Comparison of ENCODE assay signal across 9 cellular contexts in the genomic region with DNA sequence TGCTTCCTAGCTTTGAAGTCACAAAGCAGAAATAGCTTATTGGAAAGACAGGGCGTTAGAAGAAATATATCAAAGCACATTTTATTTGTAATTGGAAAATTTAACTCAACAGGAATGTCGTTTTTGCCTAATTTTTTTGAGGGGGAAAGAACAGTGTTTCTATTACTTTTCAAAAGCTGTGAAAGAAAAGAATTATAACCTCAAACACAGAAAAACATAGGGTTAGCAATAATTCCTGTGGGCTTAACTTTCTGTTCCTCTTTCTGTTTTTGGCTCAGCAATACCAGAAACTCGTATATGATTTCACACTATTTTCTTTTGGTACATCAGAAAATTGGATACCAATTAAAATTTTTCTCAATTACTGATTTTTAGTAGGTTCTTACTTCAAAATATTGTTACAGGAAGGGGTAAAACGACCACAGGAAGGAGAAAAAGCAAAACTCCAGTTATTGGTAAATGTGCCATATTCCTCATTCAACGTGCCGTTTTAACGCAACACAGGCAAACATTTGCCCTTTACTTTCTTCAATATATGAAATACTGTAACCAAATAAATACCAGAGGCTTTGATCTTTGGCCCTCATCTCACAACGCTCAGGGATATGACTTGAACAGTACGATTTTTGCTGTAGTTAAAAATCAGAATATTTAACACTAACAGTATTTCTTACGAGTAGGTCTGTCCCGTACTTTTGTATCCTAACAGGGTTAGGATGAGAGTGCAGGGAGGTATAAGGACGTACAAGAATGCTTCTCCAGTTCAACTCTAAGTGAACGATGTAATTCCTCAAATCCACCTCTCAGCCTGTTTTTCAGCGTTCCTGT. TPM values are rescaled to one million over a fixed set of nuclear protein-coding genes. Genes with fewer than 3 reads are reported as not detected.
DNase-seq lines count a peak whose midpoint lies in the region; ATAC-seq and TF ChIP-seq lines count a peak whose summit lies in the region.
"Had no signal": no experiment of that assay in that cellular context is flagged by ENCODE, and none has a peak within 500 bp of the region (broad histone marks: within the 10 kb centered on the region; RNA-seq: fewer than 3 reads in every experiment).

No MANE protein-coding gene starts in this region.

- peaks cover 16% of the 10 kb centered on the region for H3K4me1 ChIP-seq in CD8-positive, alpha-beta memory T cell (ENCODE audit: insufficient read depth, low read length)
- H3K4me1 ChIP-seq in testis: no peaks in the 10 kb centered on the region

- peaks cover 0 to 14% (median 0%) of the 10 kb centered on the region in 3 donors for H3K36me3 Mint-ChIP-seq in CD8-positive, alpha-beta memory T cell
- H3K36me3 Mint-ChIP-seq in HFFc6 (ENCODE audit: low read depth): no peaks in the 10 kb centered on the region
- no peaks in the 10 kb centered on the region for H3K36me3 Mint-ChIP-seq in WTC11
- no peaks in the 10 kb centered on the region for H3K36me3 Mint-ChIP-seq in immature natural killer cell

- peaks cover 29 to 43% (median 40%) of the 10 kb centered on the region in 3 donors for H3K4me1 Mint-ChIP-seq in CD8-positive, alpha-beta memory T cell
- H3K4me1 Mint-ChIP-seq in HFFc6 (ENCODE audit: low read depth): peaks cover 36% of the 10 kb centered on the region
- peaks cover 10% of the 10 kb centered on the region for H3K4me1 Mint-ChIP-seq in WTC11
- H3K4me1 Mint-ChIP-seq in immature natural killer cell: peaks cover 35 to 39% of the 10 kb centered on the region in 2 donors

- 5 to 7% methylated on average over 13 to 14 of the region's 14 CpGs for WGBS in testis, 2 donors

- POLR2A ChIA-PET in CD8-positive, alpha-beta memory T cell (lab: Charles Lee): interaction anchor here (0.7 to 3.0 kb wide), 2 partner anchors 124 kb away, joined by 7 to 21 read pairs; partner anchors contain the start of gene ARHGAP5
- POLR2A ChIA-PET in WTC11 (lab: Charles Lee): no interaction called here

- in situ Hi-C loops in ACHN (cut with HindIII; ENCODE audit: low pct_ligation_motif_present, low pct_unique_long_range_greater_than_20kb, low sequenced_read_pairs): no loop called here

- H3K27ac Mint-ChIP-seq in CD8-positive, alpha-beta memory T cell: peak overlapping the region in 7 of 8 donors; percentile 95 to 100 (median 99)
- H3K27ac Mint-ChIP-seq in HFFc6: no peak overlapping the region
- peak overlapping the region; percentile 96 for H3K27ac Mint-ChIP-seq in WTC11
- H3K27ac Mint-ChIP-seq in immature natural killer cell: peak overlapping the region in 3 of 6 donors; percentile 1 to 96 (median 15)

- H3K27me3 Mint-ChIP-seq in CD8-positive, alpha-beta memory T cell: peaks cover 8 to 13% of the 10 kb centered on the region in 2 donors
- H3K27me3 Mint-ChIP-seq in HFFc6 (ENCODE audit: insufficient read depth): peaks cover 12% of the 10 kb centered on the region
- peaks cover 15% of the 10 kb centered on the region for H3K27me3 Mint-ChIP-seq in WTC11 (ENCODE audit: low read depth)
- H3K27me3 Mint-ChIP-seq in immature natural killer cell (ENCODE audit: low read depth in 3 of 3): peaks cover 23 to 29% (median 25%) of the 10 kb centered on the region in 3 donors

- TF ChIP-seq CTCF in HFFc6 (IDR thresholded peaks at IDR 0.05): no peak
- TF ChIP-seq CTCF in WTC11 (IDR thresholded peaks at IDR 0.05): no peak
- TF ChIP-seq CTCF in testis (IDR thresholded peaks at IDR 0.05): no peak

- no peaks in the 10 kb centered on the region for H3K9me3 ChIP-seq in CD8-positive, alpha-beta memory T cell (ENCODE audit: low read length)
- H3K9me3 ChIP-seq in testis: no peaks in the 10 kb centered on the region

- no peaks in the 10 kb centered on the region for H3K27me3 ChIP-seq in CD8-positive, alpha-beta memory T cell (ENCODE audit: insufficient read depth, low read length, poor library complexity, severe bottlenecking)
- H3K27me3 ChIP-seq in testis: no peaks in the 10 kb centered on the region

- H3K9me3 Mint-ChIP-seq in CD8-positive, alpha-beta memory T cell: peaks cover 0 to 3% (median 0%) of the 10 kb centered on the region in 5 donors
- H3K9me3 Mint-ChIP-seq in HFFc6: no peaks in the 10 kb centered on the region
- H3K9me3 Mint-ChIP-seq in WTC11: no peaks in the 10 kb centered on the region
- no peaks in the 10 kb centered on the region for H3K9me3 Mint-ChIP-seq in immature natural killer cell

- no peaks in the 10 kb centered on the region for H3K36me3 ChIP-seq in CD8-positive, alpha-beta memory T cell (ENCODE audit: insufficient read depth, low read length)
- H3K36me3 ChIP-seq in testis (ENCODE audit: low read depth, missing control alignments): no peaks in the 10 kb centered on the region

- H3K27ac ChIP-seq in CD8-positive, alpha-beta memory T cell (ENCODE audit: low read depth, low read length): no peak overlapping the region
- peak overlapping the region; percentile 89 to 97 for H3K27ac ChIP-seq in testis

- H3K4me3 ChIP-seq in CD8-positive, alpha-beta memory T cell (ENCODE audit: low read length): peak overlapping the region; percentile 85
- H3K4me3 ChIP-seq in testis: peak overlapping the region; percentile 82 to 96

- DNase-seq in CD8-positive, alpha-beta memory T cell: no peak
- DNase-seq in HFFc6: no peak
- no peak for DNase-seq in WTC11 (ENCODE audit: low spot score)
- no peak for DNase-seq in immature natural killer cell
- no peak for DNase-seq in testis
- no peak for DNase-seq in T-helper 9 cell
- DNase-seq in ACHN: no peak

- no peak for TF ChIP-seq POLR2A in testis (IDR thresholded peaks at IDR 0.05)

- intact Hi-C loops in testis (cut with DNase I; ENCODE audit: low total_unique reads): no loop called here

- H3K4me3 Mint-ChIP-seq in CD8-positive, alpha-beta memory T cell: peak overlapping the region; percentile 85 to 97 (median 92)
- H3K4me3 Mint-ChIP-seq in HFFc6 (peak overlapping the region; percentile 91), WTC11 (peak overlapping the region; percentile 94), immature natural killer cell (peak overlapping the region; percentile 83 to 92 (median 88))

- no peak for ATAC-seq in WTC11
- no peak for ATAC-seq in GM18907 (IDR thresholded peaks at IDR 0.05; ENCODE audit: unreplicated experiment)

- CTCF ChIA-PET in CD8-positive, alpha-beta memory T cell (lab: Charles Lee): interaction anchor here (0.7 to 1.3 kb wide), 4 partner anchors 10 to 116 kb away, joined by 3 to 5 read pairs (median 4); no protein-coding TSS in a partner anchor
- CTCF ChIA-PET in WTC11 (lab: Charles Lee): no interaction called here

TF ChIP-seq in WTC11, 78 proteins besides CTCF, POLR2A, EP300 and RAD21:
- TF ChIP-seq USF1 (CRISPR knock-in tag; IDR thresholded peaks at IDR 0.05): no peak
- TF ChIP-seq, protein P1, sequence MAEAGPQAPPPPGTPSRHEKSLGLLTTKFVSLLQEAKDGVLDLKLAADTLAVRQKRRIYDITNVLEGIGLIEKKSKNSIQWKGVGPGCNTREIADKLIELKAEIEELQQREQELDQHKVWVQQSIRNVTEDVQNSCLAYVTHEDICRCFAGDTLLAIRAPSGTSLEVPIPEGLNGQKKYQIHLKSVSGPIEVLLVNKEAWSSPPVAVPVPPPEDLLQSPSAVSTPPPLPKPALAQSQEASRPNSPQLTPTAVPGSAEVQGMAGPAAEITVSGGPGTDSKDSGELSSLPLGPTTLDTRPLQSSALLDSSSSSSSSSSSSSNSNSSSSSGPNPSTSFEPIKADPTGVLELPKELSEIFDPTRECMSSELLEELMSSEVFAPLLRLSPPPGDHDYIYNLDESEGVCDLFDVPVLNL (CRISPR knock-in tag; IDR thresholded peaks at IDR 0.05; ENCODE audit: borderline replicate concordance, low read depth): no peak
- TF ChIP-seq MYBL2 (CRISPR knock-in tag; IDR thresholded peaks at IDR 0.05): no peak
- TF ChIP-seq, protein P2, sequence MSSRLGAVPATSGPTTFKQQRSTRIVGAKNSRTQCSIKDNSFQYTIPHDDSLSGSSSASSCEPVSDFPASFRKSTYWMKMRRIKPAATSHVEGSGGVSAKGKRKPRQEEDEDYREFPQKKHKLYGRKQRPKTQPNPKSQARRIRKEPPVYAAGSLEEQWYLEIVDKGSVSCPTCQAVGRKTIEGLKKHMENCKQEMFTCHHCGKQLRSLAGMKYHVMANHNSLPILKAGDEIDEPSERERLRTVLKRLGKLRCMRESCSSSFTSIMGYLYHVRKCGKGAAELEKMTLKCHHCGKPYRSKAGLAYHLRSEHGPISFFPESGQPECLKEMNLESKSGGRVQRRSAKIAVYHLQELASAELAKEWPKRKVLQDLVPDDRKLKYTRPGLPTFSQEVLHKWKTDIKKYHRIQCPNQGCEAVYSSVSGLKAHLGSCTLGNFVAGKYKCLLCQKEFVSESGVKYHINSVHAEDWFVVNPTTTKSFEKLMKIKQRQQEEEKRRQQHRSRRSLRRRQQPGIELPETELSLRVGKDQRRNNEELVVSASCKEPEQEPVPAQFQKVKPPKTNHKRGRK (CRISPR knock-in tag; IDR thresholded peaks at IDR 0.05; ENCODE audit: borderline replicate concordance): no peak
TF ChIP-seq in WTC11: peak in this region for 0.

RNA-seq across cellular contexts. Expression of gene RNU6-7, which starts 1.3 kb away (rescaled TPM):
- total RNA-seq in CD8-positive, alpha-beta memory T cell: not detected
- polyA plus RNA-seq in CD8-positive, alpha-beta memory T cell: not detected
- total RNA-seq in HFFc6 (2021; fragmentation: NEBNext Ultra II Directional; extraction: Animal tissue kit (Norgen Biotek cat#: 25700)): not detected
- total RNA-seq in WTC11 (2021) (not detected in 3 replicates), testis (not detected)
- polyA plus RNA-seq in immature natural killer cell (not detected), testis (ENCODE audit: insufficient read depth, low read depth, low replicate concordance) (not detected)
- total RNA-seq: HT1080 had no signal

RNA-seq across cellular contexts. Expression of gene RNU6-8, which starts 2.5 kb away (rescaled TPM):
- not detected for total RNA-seq in CD8-positive, alpha-beta memory T cell
- polyA plus RNA-seq in CD8-positive, alpha-beta memory T cell: not detected
- total RNA-seq in HFFc6 (2021; fragmentation: NEBNext Ultra II Directional; extraction: Animal tissue kit (Norgen Biotek cat#: 25700)): not detected
- total RNA-seq in WTC11 (2021) (not detected in 3 replicates), testis (not detected)
- polyA plus RNA-seq in immature natural killer cell (not detected), testis (ENCODE audit: insufficient read depth, low read depth, low replicate concordance) (not detected)
- total RNA-seq: HT1080 had no signal
